3 cellular contexts compared by ENCODE assay signal in the genomic region with DNA sequence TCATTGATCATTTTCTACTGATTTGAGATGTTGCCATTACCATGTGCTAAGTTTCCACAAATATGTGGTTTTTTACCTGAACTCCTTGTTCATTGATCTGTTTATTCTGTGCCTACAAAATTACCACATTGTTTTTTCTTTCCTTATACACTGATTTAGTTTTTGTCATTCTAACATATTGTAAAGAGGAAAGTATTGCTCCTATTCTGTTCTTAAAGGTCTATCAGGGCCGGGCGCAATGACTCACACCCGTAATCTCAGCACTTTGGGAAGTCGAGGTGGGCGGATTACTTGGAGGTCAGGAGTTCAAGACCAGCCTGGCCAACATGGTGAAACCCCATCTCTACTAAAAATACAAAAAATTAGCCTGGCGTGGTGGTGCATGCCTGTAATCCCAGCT.
TF ChIP-seq lines count a peak whose summit lies in the region.

No MANE protein-coding gene starts in this region.

TF ChIP-seq in SK-N-SH, 30 proteins besides CTCF, POLR2A, EP300 and RAD21 (continued from another document):
- TF ChIP-seq, protein P1, sequence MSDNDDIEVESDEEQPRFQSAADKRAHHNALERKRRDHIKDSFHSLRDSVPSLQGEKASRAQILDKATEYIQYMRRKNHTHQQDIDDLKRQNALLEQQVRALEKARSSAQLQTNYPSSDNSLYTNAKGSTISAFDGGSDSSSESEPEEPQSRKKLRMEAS (IDR thresholded peaks at IDR 0.05; ENCODE audit: low read depth), result no peak
- TF ChIP-seq FOSL2 (IDR thresholded peaks at IDR 0.05; ENCODE audit: borderline replicate concordance, low read depth) (no peak), NFIC (IDR thresholded peaks at IDR 0.05; ENCODE audit: borderline replicate concordance) (no peak), USF2 (IDR thresholded peaks at IDR 0.05; ENCODE audit: borderline replicate concordance, low read depth, low read length) (no peak), SIN3A (IDR thresholded peaks at IDR 0.05; ENCODE audit: borderline replicate concordance, low read depth, low read length) (no peak), JUND (IDR thresholded peaks at IDR 0.05) (no peak)
- TF ChIP-seq, protein P2, sequence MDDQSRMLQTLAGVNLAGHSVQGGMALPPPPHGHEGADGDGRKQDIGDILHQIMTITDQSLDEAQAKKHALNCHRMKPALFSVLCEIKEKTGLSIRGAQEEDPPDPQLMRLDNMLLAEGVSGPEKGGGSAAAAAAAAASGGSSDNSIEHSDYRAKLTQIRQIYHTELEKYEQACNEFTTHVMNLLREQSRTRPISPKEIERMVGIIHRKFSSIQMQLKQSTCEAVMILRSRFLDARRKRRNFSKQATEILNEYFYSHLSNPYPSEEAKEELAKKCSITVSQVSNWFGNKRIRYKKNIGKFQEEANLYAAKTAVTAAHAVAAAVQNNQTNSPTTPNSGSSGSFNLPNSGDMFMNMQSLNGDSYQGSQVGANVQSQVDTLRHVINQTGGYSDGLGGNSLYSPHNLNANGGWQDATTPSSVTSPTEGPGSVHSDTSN (IDR thresholded peaks at IDR 0.05), result no peak

TF ChIP-seq in SK-N-SH treated with all-trans-retinoic acid at 6 μM for 48 hours, 23 proteins besides CTCF, POLR2A, EP300 and RAD21 (continued from another document):
- TF ChIP-seq, protein P3, sequence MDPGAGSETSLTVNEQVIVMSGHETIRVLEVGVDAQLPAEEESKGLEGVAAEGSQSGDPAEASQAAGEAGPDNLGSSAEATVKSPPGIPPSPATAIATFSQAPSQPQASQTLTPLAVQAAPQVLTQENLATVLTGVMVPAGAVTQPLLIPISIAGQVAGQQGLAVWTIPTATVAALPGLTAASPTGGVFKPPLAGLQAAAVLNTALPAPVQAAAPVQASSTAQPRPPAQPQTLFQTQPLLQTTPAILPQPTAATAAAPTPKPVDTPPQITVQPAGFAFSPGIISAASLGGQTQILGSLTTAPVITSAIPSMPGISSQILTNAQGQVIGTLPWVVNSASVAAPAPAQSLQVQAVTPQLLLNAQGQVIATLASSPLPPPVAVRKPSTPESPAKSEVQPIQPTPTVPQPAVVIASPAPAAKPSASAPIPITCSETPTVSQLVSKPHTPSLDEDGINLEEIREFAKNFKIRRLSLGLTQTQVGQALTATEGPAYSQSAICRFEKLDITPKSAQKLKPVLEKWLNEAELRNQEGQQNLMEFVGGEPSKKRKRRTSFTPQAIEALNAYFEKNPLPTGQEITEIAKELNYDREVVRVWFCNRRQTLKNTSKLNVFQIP (CRISPR knock-in tag; IDR thresholded peaks at IDR 0.05; ENCODE audit: borderline replicate concordance, low read depth), result no peak
- TF ChIP-seq RARB (CRISPR knock-in tag; IDR thresholded peaks at IDR 0.05) (no peak), TOX (CRISPR knock-in tag; IDR thresholded peaks at IDR 0.05; ENCODE audit: borderline replicate concordance) (no peak), ZNF8 (CRISPR knock-in tag; IDR thresholded peaks at IDR 0.05) (no peak), ZFP30 (CRISPR knock-in tag; IDR thresholded peaks at IDR 0.05) (no peak), ISL1 (CRISPR knock-in tag; IDR thresholded peaks at IDR 0.05) (no peak), GLIS3 (CRISPR knock-in tag; IDR thresholded peaks at IDR 0.05) (no peak)
- TF ChIP-seq, protein P4, sequence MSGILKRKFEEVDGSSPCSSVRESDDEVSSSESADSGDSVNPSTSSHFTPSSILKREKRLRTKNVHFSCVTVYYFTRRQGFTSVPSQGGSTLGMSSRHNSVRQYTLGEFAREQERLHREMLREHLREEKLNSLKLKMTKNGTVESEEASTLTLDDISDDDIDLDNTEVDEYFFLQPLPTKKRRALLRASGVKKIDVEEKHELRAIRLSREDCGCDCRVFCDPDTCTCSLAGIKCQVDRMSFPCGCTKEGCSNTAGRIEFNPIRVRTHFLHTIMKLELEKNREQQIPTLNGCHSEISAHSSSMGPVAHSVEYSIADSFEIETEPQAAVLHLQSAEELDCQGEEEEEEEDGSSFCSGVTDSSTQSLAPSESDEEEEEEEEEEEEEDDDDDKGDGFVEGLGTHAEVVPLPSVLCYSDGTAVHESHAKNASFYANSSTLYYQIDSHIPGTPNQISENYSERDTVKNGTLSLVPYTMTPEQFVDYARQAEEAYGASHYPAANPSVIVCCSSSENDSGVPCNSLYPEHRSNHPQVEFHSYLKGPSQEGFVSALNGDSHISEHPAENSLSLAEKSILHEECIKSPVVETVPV (CRISPR knock-in tag; IDR thresholded peaks at IDR 0.05), result no peak

TF ChIP-seq in endothelial cell of umbilical vein, 7 proteins besides CTCF, POLR2A, EP300 and RAD21 (continued from another document):
- TF ChIP-seq, protein P1 (IDR thresholded peaks at IDR 0.05; ENCODE audit: insufficient read depth, insufficient read length), result no peak
